ENCODE assay signal across 12 cellular contexts in genomic region chr4:183636923-183637322, GRCh38. TPM values are rescaled to one million over a fixed set of nuclear protein-coding genes. Genes with fewer than 3 reads are reported as not detected.
DNase-seq lines count a peak whose midpoint lies in the region; ATAC-seq and TF ChIP-seq lines count a peak whose summit lies in the region.
"Had no signal": no experiment of that assay in that cellular context is flagged by ENCODE, and none has a peak within 500 bp of the region (broad histone marks: within the 10 kb centered on the region; RNA-seq: fewer than 3 reads in every experiment).

No MANE protein-coding gene starts in this region.

- H3K4me1 ChIP-seq in Panc1 (ENCODE audit: control insufficient read depth, insufficient read depth, low read length) (peaks cover 24% of the 10 kb centered on the region), esophagus muscularis mucosa (peaks cover 0 to 34% (median 25%) of the 10 kb centered on the region in 4 donors)

- in situ Hi-C loops in Panc1 (cut with HindIII; ENCODE audit: low pct_unique_long_range_greater_than_20kb, low sequenced_read_pairs) = no loop called here

- peaks cover 21% of the 10 kb centered on the region for H3K4me1 Mint-ChIP-seq in progenitor cell of endocrine pancreas (ENCODE audit: low read depth)
- H3K4me1 Mint-ChIP-seq in activated CD8-positive, alpha-beta T cell treated with anti-CD3 and anti-CD28 coated beads for 36 hours (ENCODE audit: low read depth) = peaks cover 19% of the 10 kb centered on the region

- no peaks in the 10 kb centered on the region for H3K9me3 ChIP-seq in Panc1 (ENCODE audit: control insufficient read depth, insufficient read depth, low read depth, low read length)
- no peaks in the 10 kb centered on the region for H3K9me3 ChIP-seq in esophagus muscularis mucosa

- POLR2A ChIA-PET in Panc1 (lab: Charles Lee) = interaction anchor here (0.7 to 1.2 kb wide), 2 partner anchors 91 to 131 kb away, joined by 3 to 10 read pairs; no protein-coding TSS in a partner anchor
- POLR2A ChIA-PET in activated CD8-positive, alpha-beta T cell treated with anti-CD3 and anti-CD28 coated beads for 36 hours (lab: Charles Lee) = no interaction called here

- H3K9me3 Mint-ChIP-seq in progenitor cell of endocrine pancreas (ENCODE audit: low read depth) = no peaks in the 10 kb centered on the region
- H3K9me3 Mint-ChIP-seq in activated CD8-positive, alpha-beta T cell treated with anti-CD3 and anti-CD28 coated beads for 36 hours = no peaks in the 10 kb centered on the region
- H3K9me3 Mint-ChIP-seq: T-cell had no signal

- TF ChIP-seq EP300 in esophagus muscularis mucosa (IDR thresholded peaks at IDR 0.05) = no peak

- peaks cover 2% of the 10 kb centered on the region for H3K36me3 Mint-ChIP-seq in progenitor cell of endocrine pancreas (ENCODE audit: insufficient read depth)
- H3K36me3 Mint-ChIP-seq in activated CD8-positive, alpha-beta T cell treated with anti-CD3 and anti-CD28 coated beads for 36 hours (ENCODE audit: low read depth) = peaks cover 5% of the 10 kb centered on the region

- BruUV-seq in Panc1 (replicated peaks; lab: Mats Ljungman, UMichigan) = no TSS peak

- CTCF ChIA-PET in Panc1 (lab: Charles Lee) = interaction anchor here (0.6 kb wide), 1 partner anchor 10 kb away, joined by 3 read pairs; no protein-coding TSS in a partner anchor
- CTCF ChIA-PET in activated CD8-positive, alpha-beta T cell treated with anti-CD3 and anti-CD28 coated beads for 36 hours (lab: Charles Lee) = no interaction called here

- no peaks in the 10 kb centered on the region for H3K36me3 ChIP-seq in Panc1 (ENCODE audit: control insufficient read depth, insufficient read depth, low read length)
- peaks cover 0 to 7% (median 0%) of the 10 kb centered on the region in 4 donors for H3K36me3 ChIP-seq in esophagus muscularis mucosa

- no peaks in the 10 kb centered on the region for H3K27me3 Mint-ChIP-seq in progenitor cell of endocrine pancreas
- H3K27me3 Mint-ChIP-seq in activated CD8-positive, alpha-beta T cell treated with anti-CD3 and anti-CD28 coated beads for 36 hours = no peaks in the 10 kb centered on the region
- H3K27me3 Mint-ChIP-seq: T-cell had no signal

- 41% methylated on average over 5 of the region's 5 CpGs for WGBS in esophagus muscularis mucosa

- H3K27ac ChIP-seq in Panc1 (ENCODE audit: low read length) (peak overlapping the region; percentile 89), esophagus muscularis mucosa (replicated peaks in 1 of 4) (peak overlapping the region; percentile 28 to 71 (median 44))

- ATAC-seq in Panc1 (peak; percentile 66; the same call in 1 of the 2 replicates), GM21529 (IDR thresholded peaks at IDR 0.05; ENCODE audit: unreplicated experiment) (no peak)
- no peak for ATAC-seq in activated CD8-positive, alpha-beta T cell treated with anti-CD3 and anti-CD28 coated beads for 36 hours
- ATAC-seq: T-cell had no signal

- DNase-seq in EH (ENCODE audit: low read depth) (peak; percentile 51), Panc1 (ENCODE audit: low read depth, low spot score) (no peak), esophagus muscularis mucosa (ENCODE audit: extremely low spot score) (no peak), progenitor cell of endocrine pancreas (ENCODE audit: low spot score, unreplicated experiment) (no peak), NCI-H1694 (lab: John Stamatoyannopoulos, UW) (no peak), NCI-H1417 treated with DMSO at 0.1 percent for 48 hours (lab: John Stamatoyannopoulos, UW) (no peak)
- no peak for DNase-seq in activated CD8-positive, alpha-beta T cell treated with anti-CD3 and anti-CD28 coated beads for 36 hours
- DNase-seq: NCI-H1105; occipital lobe; stimulated activated CD4-positive, alpha-beta T cell treated with anti-CD3 and anti-CD28 coated beads, Interleukin-4, amount 100 ng/mL, for 24 hours; T-cell had no signal

- TF ChIP-seq POLR2A in esophagus muscularis mucosa (IDR thresholded peaks at IDR 0.05; ENCODE audit: low read depth) = no peak

- no peak for TF ChIP-seq CTCF in Panc1 (IDR thresholded peaks at IDR 0.05)
- TF ChIP-seq CTCF in esophagus muscularis mucosa (IDR thresholded peaks at IDR 0.05) = no peak
- no peak for TF ChIP-seq CTCF in progenitor cell of endocrine pancreas (IDR thresholded peaks at IDR 0.05; ENCODE audit: unreplicated experiment)
- no peak for TF ChIP-seq CTCF in activated CD8-positive, alpha-beta T cell treated with anti-CD3 and anti-CD28 coated beads for 36 hours (IDR thresholded peaks at IDR 0.05)

- peak overlapping the region; percentile 60 for H3K4me3 Mint-ChIP-seq in progenitor cell of endocrine pancreas (ENCODE audit: low read depth)
- H3K4me3 Mint-ChIP-seq in activated CD8-positive, alpha-beta T cell treated with anti-CD3 and anti-CD28 coated beads for 36 hours = no peak overlapping the region
- H3K4me3 Mint-ChIP-seq: T-cell had no signal

- H3K27ac Mint-ChIP-seq in progenitor cell of endocrine pancreas = peak overlapping the region; percentile 92
- H3K27ac Mint-ChIP-seq in activated CD8-positive, alpha-beta T cell treated with anti-CD3 and anti-CD28 coated beads for 36 hours = no peak overlapping the region

- H3K27me3 ChIP-seq in Panc1 (ENCODE audit: control insufficient read depth, insufficient read depth, low read length) (no peaks in the 10 kb centered on the region), esophagus muscularis mucosa (no peaks in the 10 kb centered on the region)

- intact Hi-C loops in Panc1 (cut with micrococcal nuclease; ENCODE audit: unreplicated experiment) (loop anchor here (10.0 kb wide), 1 partner anchor 132 kb away; the partner anchor contains the start of gene ING2), esophagus muscularis mucosa (cut with DNase I) (no loop called here)
- intact Hi-C loops in activated CD8-positive, alpha-beta T cell treated with anti-CD3 and anti-CD28 coated beads for 36 hours (cut with micrococcal nuclease) = no loop called here

- H3K4me3 ChIP-seq in Panc1 (ENCODE audit: low read depth in 2 of 2, low read length in 2 of 2) (peak overlapping the region; percentile 36 to 53), esophagus muscularis mucosa (peak overlapping the region in 2 of 4 donors; percentile 4 to 13)

RNA-seq across cellular contexts. Expression of gene RWDD4, which starts 22.1 kb away (rescaled TPM):
- total RNA-seq in Panc1 (2021; ENCODE audit: unreplicated experiment) (27.4 TPM), esophagus muscularis mucosa (10 to 100 TPM; 30.5 to 40.3 (median 30.9) TPM), progenitor cell of endocrine pancreas (19.6 and 19.7 TPM in 2 replicates)
- polyA plus RNA-seq in Panc1 (2012; ENCODE audit: insufficient read length) = 21.3 TPM
- total RNA-seq in activated CD8-positive, alpha-beta T cell treated with anti-CD3 and anti-CD28 coated beads for 36 hours = 10 to 100 TPM; 19.4 to 20.9 TPM

RNA-seq across cellular contexts. Expression of gene TRAPPC11, which starts 22.2 kb away (rescaled TPM):
- total RNA-seq in Panc1 (2021; ENCODE audit: unreplicated experiment) (21.1 TPM), esophagus muscularis mucosa (10 to 100 TPM; 35.6 to 42.8 (median 39.7) TPM), progenitor cell of endocrine pancreas (54.3 and 56.1 TPM in 2 replicates)
- 10.7 TPM for polyA plus RNA-seq in Panc1 (2012; ENCODE audit: insufficient read length)
- total RNA-seq in activated CD8-positive, alpha-beta T cell treated with anti-CD3 and anti-CD28 coated beads for 36 hours = 10 to 100 TPM; 28.5 to 32.2 TPM
